14 cellular contexts compared by ENCODE assay signal in the genomic region with DNA sequence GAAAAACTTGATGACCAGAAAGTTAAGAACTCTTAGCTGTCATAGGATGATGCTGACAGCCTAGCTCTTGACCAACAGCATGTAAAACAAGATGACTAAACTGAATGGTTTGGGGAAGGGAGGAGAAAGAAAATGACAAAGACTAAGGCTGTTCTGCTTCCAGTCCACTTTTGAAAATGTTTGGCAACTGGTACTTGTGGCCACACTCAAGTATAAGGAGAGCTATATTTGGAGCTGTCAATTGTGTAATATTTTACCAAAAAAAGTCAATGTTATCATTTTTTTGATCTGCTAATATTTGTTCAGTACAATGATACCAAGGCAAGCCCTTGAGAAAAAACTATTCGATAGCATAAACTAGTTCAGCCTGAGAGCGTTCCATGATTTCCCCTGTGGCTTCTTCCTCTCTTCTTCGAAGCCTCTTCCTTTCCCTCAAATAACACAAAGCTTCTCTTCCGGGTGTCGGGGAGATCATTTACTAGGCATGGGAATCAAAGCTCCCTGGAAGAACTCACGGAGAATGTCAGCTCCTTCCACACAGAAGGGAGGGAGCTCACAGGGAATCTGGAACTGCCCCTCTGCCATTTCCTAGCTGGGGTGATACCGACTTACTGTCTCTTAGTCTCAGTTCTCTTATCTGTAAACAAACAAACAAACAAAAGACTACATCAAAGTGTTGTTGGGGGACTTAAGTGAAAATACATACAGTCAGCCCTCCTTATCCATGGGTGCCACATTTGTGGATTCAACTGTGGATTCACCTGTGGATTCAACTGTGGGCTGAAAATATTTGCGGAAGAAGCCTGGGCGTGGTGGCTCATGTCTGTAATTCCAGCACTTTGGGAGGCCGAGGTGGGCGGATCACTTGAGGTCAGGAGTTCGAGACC.
A peak's percentile ranks its signal among the peaks of the same experiment; 100 is the strongest.
DNase-seq lines count a peak whose midpoint lies in the region; ATAC-seq and TF ChIP-seq lines count a peak whose summit lies in the region.
"Had no signal": no experiment of that assay in that cellular context is flagged by ENCODE, and none has a peak within 500 bp of the region (broad histone marks: within the 10 kb centered on the region; RNA-seq: fewer than 3 reads in every experiment).

No MANE protein-coding gene starts in this region.

- no peaks in the 10 kb centered on the region for H3K4me1 ChIP-seq in gastrocnemius medialis
- H3K4me1 ChIP-seq in CD8-positive, alpha-beta T cell (ENCODE audit: insufficient read depth, low read length) = no peaks in the 10 kb centered on the region

- DNase-seq in ELR (ENCODE audit: low read depth) = peak; percentile 66
- peak; percentile 14 for DNase-seq in RKO (ENCODE audit: low spot score)
- peak; percentile 12 for DNase-seq in fibroblast of villous mesenchyme (ENCODE audit: low read depth)
- no peak for DNase-seq in gastrocnemius medialis
- no peak for DNase-seq in CD8-positive, alpha-beta T cell
- DNase-seq in activated T-helper 1 cell treated with anti-CD3 and anti-CD28 coated beads, Interleukin-12 subunit alpha, Interleukin-12 subunit beta, Interleukin-2, Interleukin-4 antibody, amounts not matched to agents 30 ng/mL and 10 ng/mL and 1 ng/mL, durations not matched to agents 14 hours and 24 hours and 36 hours (ENCODE audit: low spot score) = no peak
- no peak for DNase-seq in activated CD4-positive, alpha-beta T cell treated with anti-CD3 and anti-CD28 coated beads, Interleukin-2, amount 10 ng/mL, durations not matched to agents 7 days and 5 days
- DNase-seq in activated naive CD4-positive, alpha-beta T cell (lab: John Stamatoyannopoulos, UW) = no peak
- DNase-seq: activated CD4-positive, alpha-beta T cell treated with anti-CD3 and anti-CD28 coated beads for 4 hours; DMS 273 treated with DMSO at 0.1 percent for 48 hours; hippocampal formation; NCI-H1417 treated with DMSO at 0.1 percent for 48 hours had no signal

- H3K36me3 ChIP-seq in gastrocnemius medialis = no peaks in the 10 kb centered on the region
- no peaks in the 10 kb centered on the region for H3K36me3 ChIP-seq in CD8-positive, alpha-beta T cell (ENCODE audit: insufficient read depth, low read length)

- POLR2A ChIA-PET in CD8-positive, alpha-beta T cell (lab: Charles Lee) = no interaction called here
- POLR2A ChIA-PET in activated CD4-positive, alpha-beta T cell treated with anti-CD3 and anti-CD28 coated beads, Interleukin-2, amount 10 ng/mL, durations not matched to agents 7 days and 5 days (lab: Charles Lee) = no interaction called here

- H3K27me3 Mint-ChIP-seq in CD8-positive, alpha-beta T cell (ENCODE audit: low read depth) = no peaks in the 10 kb centered on the region
- peaks cover 8% of the 10 kb centered on the region for H3K27me3 Mint-ChIP-seq in activated T-helper 1 cell treated with anti-CD3 and anti-CD28 coated beads, Interleukin-12 subunit alpha, Interleukin-12 subunit beta, Interleukin-2, Interleukin-4 antibody, amounts not matched to agents 30 ng/mL and 10 ng/mL and 1 ng/mL, durations not matched to agents 14 hours and 24 hours and 36 hours (ENCODE audit: insufficient read depth)
- H3K27me3 Mint-ChIP-seq in activated CD4-positive, alpha-beta T cell treated with anti-CD3 and anti-CD28 coated beads, Interleukin-2, amount 10 ng/mL, durations not matched to agents 7 days and 5 days = peaks cover 3% of the 10 kb centered on the region

- ATAC-seq in gastrocnemius medialis = peak; percentile 41 to 64
- ATAC-seq in CD8-positive, alpha-beta T cell = no peak

- H3K27ac Mint-ChIP-seq in CD8-positive, alpha-beta T cell = no peak overlapping the region
- no peak overlapping the region for H3K27ac Mint-ChIP-seq in activated T-helper 1 cell treated with anti-CD3 and anti-CD28 coated beads, Interleukin-12 subunit alpha, Interleukin-12 subunit beta, Interleukin-2, Interleukin-4 antibody, amounts not matched to agents 30 ng/mL and 10 ng/mL and 1 ng/mL, durations not matched to agents 14 hours and 24 hours and 36 hours
- no peak overlapping the region for H3K27ac Mint-ChIP-seq in activated CD4-positive, alpha-beta T cell treated with anti-CD3 and anti-CD28 coated beads, Interleukin-2, amount 10 ng/mL, durations not matched to agents 7 days and 5 days

- H3K9me3 Mint-ChIP-seq in CD8-positive, alpha-beta T cell = no peaks in the 10 kb centered on the region
- no peaks in the 10 kb centered on the region for H3K9me3 Mint-ChIP-seq in activated T-helper 1 cell treated with anti-CD3 and anti-CD28 coated beads, Interleukin-12 subunit alpha, Interleukin-12 subunit beta, Interleukin-2, Interleukin-4 antibody, amounts not matched to agents 30 ng/mL and 10 ng/mL and 1 ng/mL, durations not matched to agents 14 hours and 24 hours and 36 hours
- no peaks in the 10 kb centered on the region for H3K9me3 Mint-ChIP-seq in activated CD4-positive, alpha-beta T cell treated with anti-CD3 and anti-CD28 coated beads, Interleukin-2, amount 10 ng/mL, durations not matched to agents 7 days and 5 days

- in situ Hi-C loops in gastrocnemius medialis (cut with MboI; ENCODE audit: low sequenced_read_pairs in 4 of 4) = no loop called here

- H3K36me3 Mint-ChIP-seq in CD8-positive, alpha-beta T cell = no peaks in the 10 kb centered on the region
- no peaks in the 10 kb centered on the region for H3K36me3 Mint-ChIP-seq in activated T-helper 1 cell treated with anti-CD3 and anti-CD28 coated beads, Interleukin-12 subunit alpha, Interleukin-12 subunit beta, Interleukin-2, Interleukin-4 antibody, amounts not matched to agents 30 ng/mL and 10 ng/mL and 1 ng/mL, durations not matched to agents 14 hours and 24 hours and 36 hours (ENCODE audit: low read depth)
- H3K36me3 Mint-ChIP-seq in activated CD4-positive, alpha-beta T cell treated with anti-CD3 and anti-CD28 coated beads, Interleukin-2, amount 10 ng/mL, durations not matched to agents 7 days and 5 days (ENCODE audit: low read depth) = no peaks in the 10 kb centered on the region

- H3K4me3 ChIP-seq in fibroblast of villous mesenchyme (ENCODE audit: low read depth, low read length) (no peak overlapping the region), gastrocnemius medialis (no peak overlapping the region)
- H3K4me3 ChIP-seq in CD8-positive, alpha-beta T cell (ENCODE audit: low read depth, low read length) = no peak overlapping the region
- H3K4me3 ChIP-seq: coronary artery had no signal

- no peak for TF ChIP-seq POLR2A in gastrocnemius medialis (IDR thresholded peaks at IDR 0.05)

- no peak overlapping the region for H3K4me3 Mint-ChIP-seq in CD8-positive, alpha-beta T cell
- no peak overlapping the region for H3K4me3 Mint-ChIP-seq in activated T-helper 1 cell treated with anti-CD3 and anti-CD28 coated beads, Interleukin-12 subunit alpha, Interleukin-12 subunit beta, Interleukin-2, Interleukin-4 antibody, amounts not matched to agents 30 ng/mL and 10 ng/mL and 1 ng/mL, durations not matched to agents 14 hours and 24 hours and 36 hours
- H3K4me3 Mint-ChIP-seq in activated CD4-positive, alpha-beta T cell treated with anti-CD3 and anti-CD28 coated beads, Interleukin-2, amount 10 ng/mL, durations not matched to agents 7 days and 5 days = no peak overlapping the region

- CTCF ChIA-PET in CD8-positive, alpha-beta T cell (lab: Charles Lee) = no interaction called here
- CTCF ChIA-PET in activated CD4-positive, alpha-beta T cell treated with anti-CD3 and anti-CD28 coated beads, Interleukin-2, amount 10 ng/mL, durations not matched to agents 7 days and 5 days (lab: Charles Lee) = interaction anchor here (0.6 to 1.5 kb wide), 3 partner anchors 10 to 927 kb away, joined by 3 to 5 read pairs (median 3); no protein-coding TSS in a partner anchor

- TF ChIP-seq CTCF in fibroblast of villous mesenchyme (IDR thresholded peaks at IDR 0.05; ENCODE audit: insufficient read depth, low read depth, low read length) (no peak), gastrocnemius medialis (IDR thresholded peaks at IDR 0.05 in 4 of 5, conservative IDR thresholded peaks at IDR 0.05 in 1 of 5) (no peak)
- no peak for TF ChIP-seq CTCF in CD8-positive, alpha-beta T cell (IDR thresholded peaks at IDR 0.05)

- H3K27ac ChIP-seq in gastrocnemius medialis = peak overlapping the region in 2 of 4 donors; percentile 54 to 56
- H3K27ac ChIP-seq in CD8-positive, alpha-beta T cell (ENCODE audit: low read depth, low read length) = no peak overlapping the region
- H3K27ac ChIP-seq: HL-60 had no signal

- H3K4me1 Mint-ChIP-seq in CD8-positive, alpha-beta T cell (ENCODE audit: low read depth) = no peaks in the 10 kb centered on the region
- H3K4me1 Mint-ChIP-seq in activated T-helper 1 cell treated with anti-CD3 and anti-CD28 coated beads, Interleukin-12 subunit alpha, Interleukin-12 subunit beta, Interleukin-2, Interleukin-4 antibody, amounts not matched to agents 30 ng/mL and 10 ng/mL and 1 ng/mL, durations not matched to agents 14 hours and 24 hours and 36 hours (ENCODE audit: low read depth) = no peaks in the 10 kb centered on the region
- H3K4me1 Mint-ChIP-seq in activated CD4-positive, alpha-beta T cell treated with anti-CD3 and anti-CD28 coated beads, Interleukin-2, amount 10 ng/mL, durations not matched to agents 7 days and 5 days = no peaks in the 10 kb centered on the region

- intact Hi-C loops in gastrocnemius medialis (cut with DNase I; ENCODE audit: low total_unique reads) = no loop called here
- intact Hi-C loops in CD8-positive, alpha-beta T cell (cut with DNase I, micrococcal nuclease) = loop anchor here in 1 of 2 experiments (1.0 kb wide), 1 partner anchor 28 kb away; no protein-coding TSS in a partner anchor
- intact Hi-C loops in activated T-helper 1 cell treated with anti-CD3 and anti-CD28 coated beads, Interleukin-12 subunit alpha, Interleukin-12 subunit beta, Interleukin-2, Interleukin-4 antibody, amounts not matched to agents 30 ng/mL and 10 ng/mL and 1 ng/mL, durations not matched to agents 14 hours and 24 hours and 36 hours (cut with micrococcal nuclease) = no loop called here

- H3K27me3 ChIP-seq in gastrocnemius medialis = no peaks in the 10 kb centered on the region
- no peaks in the 10 kb centered on the region for H3K27me3 ChIP-seq in CD8-positive, alpha-beta T cell (ENCODE audit: insufficient read depth, low read length)

- no peaks in the 10 kb centered on the region for H3K9me3 ChIP-seq in gastrocnemius medialis
- H3K9me3 ChIP-seq in CD8-positive, alpha-beta T cell (ENCODE audit: low read length) = no peaks in the 10 kb centered on the region

Comparison
In these comparisons a context has a peak if more than half of its experiments do, and no peak if none do; other contexts are left out.
1. DNase-seq: peak in ELR (single experiment), RKO (single experiment) and fibroblast of villous mesenchyme (single experiment); none in gastrocnemius medialis (0 of 2), CD8-positive, alpha-beta T cell (0 of 7), activated T-helper 1 cell treated with anti-CD3 and anti-CD28 coated beads, Interleukin-12 subunit alpha, Interleukin-12 subunit beta, Interleukin-2, Interleukin-4 antibody, amounts not matched to agents 30 ng/mL and 10 ng/mL and 1 ng/mL, durations not matched to agents 14 hours and 24 hours and 36 hours (single experiment), activated CD4-positive, alpha-beta T cell treated with anti-CD3 and anti-CD28 coated beads, Interleukin-2, amount 10 ng/mL, durations not matched to agents 7 days and 5 days (single experiment) and activated naive CD4-positive, alpha-beta T cell (0 of 4).